ENCODE assay signal across 1 cellular context in the genomic region with DNA sequence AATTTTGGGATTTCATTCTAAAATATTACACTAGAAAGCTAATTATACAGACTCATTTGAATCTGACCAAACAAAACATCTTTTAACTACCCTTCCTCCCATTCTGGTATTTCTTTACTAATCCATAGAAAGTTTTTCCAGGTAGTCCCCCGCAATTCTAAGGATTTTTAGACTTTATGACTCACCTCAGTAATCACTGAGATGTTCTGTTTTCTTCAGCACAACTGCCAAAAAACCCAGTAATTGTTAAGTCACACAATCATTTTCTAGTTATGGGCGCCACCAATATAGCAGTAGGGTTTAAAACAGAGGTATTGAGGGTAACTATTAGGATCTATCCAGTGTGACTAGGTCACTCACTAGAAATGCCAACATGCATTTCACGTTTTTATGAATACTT.
TF ChIP-seq lines count a peak whose summit lies in the region.

No MANE protein-coding gene starts in this region.

TF ChIP-seq in liver, 16 proteins besides CTCF, POLR2A, EP300 and RAD21 (continued from another document):
- TF ChIP-seq, protein P1, sequence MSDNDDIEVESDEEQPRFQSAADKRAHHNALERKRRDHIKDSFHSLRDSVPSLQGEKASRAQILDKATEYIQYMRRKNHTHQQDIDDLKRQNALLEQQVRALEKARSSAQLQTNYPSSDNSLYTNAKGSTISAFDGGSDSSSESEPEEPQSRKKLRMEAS (IDR thresholded peaks at IDR 0.05) = no peak
- TF ChIP-seq FOXA1 (IDR thresholded peaks at IDR 0.05) = no peak
- TF ChIP-seq FOXA2 (IDR thresholded peaks at IDR 0.05) = no peak
- TF ChIP-seq ATF3 (IDR thresholded peaks at IDR 0.05) = no peak
- TF ChIP-seq RXRA (IDR thresholded peaks at IDR 0.05) = no peak
- TF ChIP-seq SP1 (IDR thresholded peaks at IDR 0.05) = no peak
- TF ChIP-seq, protein P2, sequence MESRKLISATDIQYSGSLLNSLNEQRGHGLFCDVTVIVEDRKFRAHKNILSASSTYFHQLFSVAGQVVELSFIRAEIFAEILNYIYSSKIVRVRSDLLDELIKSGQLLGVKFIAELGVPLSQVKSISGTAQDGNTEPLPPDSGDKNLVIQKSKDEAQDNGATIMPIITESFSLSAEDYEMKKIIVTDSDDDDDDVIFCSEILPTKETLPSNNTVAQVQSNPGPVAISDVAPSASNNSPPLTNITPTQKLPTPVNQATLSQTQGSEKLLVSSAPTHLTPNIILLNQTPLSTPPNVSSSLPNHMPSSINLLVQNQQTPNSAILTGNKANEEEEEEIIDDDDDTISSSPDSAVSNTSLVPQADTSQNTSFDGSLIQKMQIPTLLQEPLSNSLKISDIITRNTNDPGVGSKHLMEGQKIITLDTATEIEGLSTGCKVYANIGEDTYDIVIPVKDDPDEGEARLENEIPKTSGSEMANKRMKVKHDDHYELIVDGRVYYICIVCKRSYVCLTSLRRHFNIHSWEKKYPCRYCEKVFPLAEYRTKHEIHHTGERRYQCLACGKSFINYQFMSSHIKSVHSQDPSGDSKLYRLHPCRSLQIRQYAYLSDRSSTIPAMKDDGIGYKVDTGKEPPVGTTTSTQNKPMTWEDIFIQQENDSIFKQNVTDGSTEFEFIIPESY (IDR thresholded peaks at IDR 0.05) = no peak
- TF ChIP-seq HNF4G (IDR thresholded peaks at IDR 0.05) = no peak
- TF ChIP-seq JUND (IDR thresholded peaks at IDR 0.05) = no peak
TF ChIP-seq in liver: peak in this region for 0.
